Comparison of ENCODE assay signal across 10 cellular contexts in the genomic region with DNA sequence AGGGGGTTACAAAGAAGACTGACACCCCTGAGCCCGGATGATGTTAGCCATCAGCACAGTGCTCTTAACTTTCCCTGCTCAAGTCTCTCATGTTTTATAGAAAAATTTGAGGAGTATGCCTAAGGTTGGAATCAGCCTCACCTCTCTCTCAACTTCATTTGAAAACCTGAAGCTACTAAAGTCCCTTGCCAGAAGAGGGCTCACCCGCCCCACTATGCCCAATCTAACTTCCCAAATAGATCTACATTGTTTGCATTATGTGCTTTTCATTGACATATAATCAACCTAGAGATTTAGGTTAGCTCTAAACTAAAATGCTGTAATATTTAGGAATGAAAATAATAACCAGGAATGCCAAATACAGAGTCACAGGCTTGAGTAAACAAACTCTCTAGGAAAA.
A peak's percentile ranks its signal among the peaks of the same experiment; 100 is the strongest.
DNase-seq lines count a peak whose midpoint lies in the region; ATAC-seq and TF ChIP-seq lines count a peak whose summit lies in the region.
"Had no signal": no experiment of that assay in that cellular context is flagged by ENCODE, and none has a peak within 500 bp of the region (broad histone marks: within the 10 kb centered on the region; RNA-seq: fewer than 3 reads in every experiment).

No MANE protein-coding gene starts in this region.

- H3K27me3 ChIP-seq in BE2C (no peaks in the 10 kb centered on the region), foreskin keratinocyte (no peaks in the 10 kb centered on the region)
- H3K27me3 ChIP-seq: SJSA1 had no signal

- ATAC-seq in foreskin keratinocyte: no peak
- ATAC-seq: stimulated activated naive B cell treated with anti-CD40 and anti-IgM and Interleukin-4, amounts not matched to agents 10 μg/mL and 1 μg/mL and 100 μg/mL, for 72 hours had no signal

- no peak overlapping the region for H3K27ac ChIP-seq in foreskin keratinocyte
- H3K27ac ChIP-seq: SJSA1 had no signal

- H3K36me3 ChIP-seq in BE2C: no peaks in the 10 kb centered on the region
- H3K36me3 ChIP-seq: SJSA1 had no signal

- TF ChIP-seq CTCF in BE2C (IDR thresholded peaks at IDR 0.05; ENCODE audit: low read depth, low read length) (peak; percentile 31; the same call in 1 of the 2 replicates), GM12872 (IDR thresholded peaks at IDR 0.05; ENCODE audit: insufficient read depth, low read depth, low read length) (peak; percentile 36), foreskin keratinocyte (conservative IDR thresholded peaks at IDR 0.05) (peak; percentile 72)

- DNase-seq in BE2C (no peak), SW480 (ENCODE audit: low spot score) (peak; percentile 20), foreskin keratinocyte (peak in 1 of 2 donors; percentile 17), KG1 (lab: John Stamatoyannopoulos, UW) (no peak), HuH-7 (ENCODE audit: low spot score) (no peak), COLO829 (ENCODE audit: low spot score) (no peak), NCI-H510A (lab: John Stamatoyannopoulos, UW) (no peak)
- DNase-seq: stimulated activated naive B cell treated with anti-CD40 and anti-IgM and Interleukin-4, amounts not matched to agents 10 μg/mL and 1 μg/mL and 100 μg/mL, for 72 hours had no signal

- H3K4me1 ChIP-seq in BE2C (no peaks in the 10 kb centered on the region), foreskin keratinocyte (no peaks in the 10 kb centered on the region)

- no peak overlapping the region for H3K4me3 ChIP-seq in BE2C (ENCODE audit: low read depth, low read length)
- H3K4me3 ChIP-seq: SJSA1 had no signal

- H3K9me3 ChIP-seq in BE2C: no peaks in the 10 kb centered on the region
- H3K9me3 ChIP-seq: SJSA1 had no signal
